Comparison of ENCODE assay signal across 8 cellular contexts in the genomic region with DNA sequence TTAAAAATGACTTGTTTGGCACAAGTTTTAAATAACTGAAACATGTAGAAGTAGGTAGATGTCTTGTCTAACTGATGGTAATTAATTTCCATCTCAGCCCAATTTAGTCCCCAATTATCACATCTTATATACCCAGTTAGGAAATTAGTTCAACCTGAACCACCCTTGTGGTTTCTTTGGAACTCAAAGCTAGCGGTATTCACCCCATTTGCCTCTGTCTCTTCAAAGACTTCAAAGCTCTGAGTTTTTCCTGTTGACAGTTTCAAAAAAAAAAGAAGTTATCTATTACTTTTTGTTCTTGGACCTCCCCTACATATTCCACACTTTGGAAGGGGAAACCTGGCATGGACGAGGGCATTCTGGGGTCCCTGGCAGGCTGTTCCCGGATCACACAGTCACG.
"Had no signal": no experiment of that assay in that cellular context is flagged by ENCODE, and none has a peak within 500 bp of the region (broad histone marks: within the 10 kb centered on the region; RNA-seq: fewer than 3 reads in every experiment).

No MANE protein-coding gene starts in this region.

- H3K36me3 ChIP-seq: HAP-1 had no signal

- H3K27ac ChIP-seq: GM23248 had no signal

- H3K4me3 ChIP-seq: GM23248, HAP-1, K562 had no signal

- H3K9me3 ChIP-seq: HAP-1 had no signal

- H2AFZ ChIP-seq: GM23248 had no signal

- H3K9ac ChIP-seq: GM23248 had no signal

- DNase-seq: GM23248, GOT3, H7, HFFc6, KG1 had no signal

- H3K4me1 ChIP-seq: HAP-1 had no signal

- ATAC-seq: HCT116, K562 had no signal
